ENCODE assay signal across 23 cellular contexts in genomic region chr3:187242900-187243299, GRCh38. TPM values are rescaled to one million over a fixed set of nuclear protein-coding genes. Genes with fewer than 3 reads are reported as not detected.
"Had no signal": no experiment of that assay in that cellular context is flagged by ENCODE, and none has a peak within 500 bp of the region (broad histone marks: within the 10 kb centered on the region; RNA-seq: fewer than 3 reads in every experiment).

No MANE protein-coding gene starts in this region.

- H3K27me3 ChIP-seq: heart left ventricle had no signal

- H3K36me3 ChIP-seq: heart left ventricle had no signal

- H3K27ac ChIP-seq: heart left ventricle had no signal

- H3K4me3 ChIP-seq: heart left ventricle, lung had no signal

- H3K9me3 ChIP-seq: heart left ventricle had no signal

- H3K4me1 ChIP-seq: heart left ventricle had no signal

- H3K27ac Mint-ChIP-seq: naive thymus-derived CD8-positive, alpha-beta T cell; stimulated activated naive B cell treated with anti-CD40 and anti-IgM and Interleukin-4, amounts not matched to agents 10 μg/mL and 1 μg/mL and 100 μg/mL, for 72 hours had no signal

- ATAC-seq: left colon; naive thymus-derived CD8-positive, alpha-beta T cell; stimulated activated naive B cell treated with anti-CD40 and anti-IgM and Interleukin-4, amounts not matched to agents 10 μg/mL and 1 μg/mL and 100 μg/mL, for 72 hours had no signal

- H3K4me3 Mint-ChIP-seq: naive thymus-derived CD8-positive, alpha-beta T cell; stimulated activated naive B cell treated with anti-CD40 and anti-IgM and Interleukin-4, amounts not matched to agents 10 μg/mL and 1 μg/mL and 100 μg/mL, for 72 hours had no signal

- FAIRE-seq: endometrium, frontal cortex had no signal

- DNase-seq: effector memory CD4-positive, alpha-beta T cell; heart left ventricle; hippocampal formation; left colon; left ventricle myocardium superior; naive thymus-derived CD8-positive, alpha-beta T cell; stimulated activated CD4-positive, alpha-beta T cell treated with anti-CD3 and anti-CD28 coated beads, Interleukin-2, amount 100 ng/mL, for 24 hours; stimulated activated CD4-positive, alpha-beta T cell treated with anti-CD3 and anti-CD28 coated beads, Interleukin-4, amount 100 ng/mL, for 4 hours; stimulated activated naive B cell treated with anti-CD40 and anti-IgM and Interleukin-4, amounts not matched to agents 10 μg/mL and 1 μg/mL and 100 μg/mL, for 72 hours; trophoblast cell had no signal

- H3K36me3 Mint-ChIP-seq: stimulated activated naive B cell treated with anti-CD40 and anti-IgM and Interleukin-4, amounts not matched to agents 10 μg/mL and 1 μg/mL and 100 μg/mL, for 72 hours had no signal

RNA-seq across cellular contexts. Expression of gene RTP1, which starts 45.6 kb away (rescaled TPM):
- total RNA-seq: esophagus mucosa; glomerular endothelial cell; kidney epithelial cell; left colon; left ventricle myocardium superior; lung; mononuclear cell; naive thymus-derived CD8-positive, alpha-beta T cell; osteocyte; pulmonary artery endothelial cell; sciatic nerve; skeletal muscle tissue; urinary bladder had no signal
- polyA plus RNA-seq: fibroblast of lung; heart left ventricle; lung; naive thymus-derived CD8-positive, alpha-beta T cell; urinary bladder had no signal

RNA-seq across cellular contexts. Expression of gene MASP1, which starts 48.6 kb away (rescaled TPM):
- total RNA-seq: kidney epithelial cell; mononuclear cell; naive thymus-derived CD8-positive, alpha-beta T cell; osteocyte had no signal
- polyA plus RNA-seq: naive thymus-derived CD8-positive, alpha-beta T cell had no signal
